In genomic region chr12:116583284-116583683, GRCh38 we compare ENCODE assay signal across 9 cellular contexts. TPM values are rescaled to one million over a fixed set of nuclear protein-coding genes. Genes with fewer than 3 reads are reported as not detected.
"Had no signal": no experiment of that assay in that cellular context is flagged by ENCODE, and none has a peak within 500 bp of the region (broad histone marks: within the 10 kb centered on the region; RNA-seq: fewer than 3 reads in every experiment).

No MANE protein-coding gene starts in this region.

- H2AFZ ChIP-seq: GM23248 had no signal

- H3K27ac ChIP-seq: GM23248 had no signal

- H3K4me3 Mint-ChIP-seq: HFFc6 had no signal

- H3K9ac ChIP-seq: GM23248 had no signal

- DNase-seq: GM23248, GOT3, H7, HFFc6 had no signal

- H3K4me3 ChIP-seq: GM23248, HAP-1 had no signal

- H3K9me3 ChIP-seq: HAP-1 had no signal

- ATAC-seq: HCT116 had no signal

- H3K27ac Mint-ChIP-seq: HFFc6 had no signal

- H3K4me1 ChIP-seq: HAP-1 had no signal

- H3K36me3 ChIP-seq: HAP-1 had no signal

- FAIRE-seq: HTR-8/SVneo had no signal

RNA-seq across cellular contexts. Expression of gene MAP1LC3B2, which starts 24.1 kb away (rescaled TPM):
- total RNA-seq: H7, HT-29, IMR-90 had no signal
